Comparison of ENCODE assay signal across 8 cellular contexts in genomic region chr17:58417300-58418092, GRCh38. TPM values are rescaled to one million over a fixed set of nuclear protein-coding genes. Genes with fewer than 3 reads are reported as not detected.
DNase-seq lines count a peak whose midpoint lies in the region; ATAC-seq and TF ChIP-seq lines count a peak whose summit lies in the region.

TSS of gene RNF43 (minus strand) at chr17:58417534. CDS start at chr17:58415577, 1,957 bp downstream.

- H3K27me3 ChIP-seq in CD4-positive, alpha-beta T cell (ENCODE audit: control insufficient read depth, insufficient read depth, low read length), result no peaks in the 10 kb centered on the region

- H3K27ac ChIP-seq in CD4-positive, alpha-beta T cell (ENCODE audit: low read depth, low read length), result no peak within 1 kb of the TSS

- intact Hi-C loops in CD4-positive, alpha-beta T cell (cut with DNase I, micrococcal nuclease), result loop anchor here (1.0 to 5.0 kb wide), 5 partner anchors 65 to 587 kb away; partner anchors contain the start of gene SUPT4H1 (in 2 of the 2)
- intact Hi-C loops in lower leg skin (cut with DNase I; ENCODE audit: low total_unique reads), result loop anchor here (5.0 kb wide), 1 partner anchor 65 kb away; the partner anchor contains the start of gene SUPT4H1

- POLR2A ChIA-PET in CD4-positive, alpha-beta T cell (lab: Charles Lee), result interaction anchor here (0.9 to 2.0 kb wide), 19 partner anchors 8 to 410 kb away, joined by 3 to 51 read pairs (median 5); partner anchors contain the start of genes HSF5, SRSF1, SUPT4H1 and TSPOAP1

- peak within 1 kb of the TSS; percentile 8 for H3K27ac Mint-ChIP-seq in CD4-positive, alpha-beta T cell

- no peaks in the 10 kb centered on the region for H3K9me3 Mint-ChIP-seq in CD4-positive, alpha-beta T cell

- H3K4me1 Mint-ChIP-seq in CD4-positive, alpha-beta T cell (ENCODE audit: low read depth), result peaks cover 15% of the 10 kb centered on the region

- H3K36me3 Mint-ChIP-seq in CD4-positive, alpha-beta T cell (ENCODE audit: low read depth), result no peaks in the 10 kb centered on the region

- no peak within 1 kb of the TSS for H3K4me3 ChIP-seq in lower leg skin (ENCODE audit: low read depth, poor library complexity, severe bottlenecking)

- peak; percentile 72 for TF ChIP-seq CTCF in CD4-positive, alpha-beta T cell (IDR thresholded peaks at IDR 0.05)
- peak in 1 of 3 donors; percentile 88 for TF ChIP-seq CTCF in lower leg skin (IDR thresholded peaks at IDR 0.05)

- H3K27me3 Mint-ChIP-seq in CD4-positive, alpha-beta T cell, result no peaks in the 10 kb centered on the region

- 2 to 5% methylated on average over 8 of the region's 8 CpGs for WGBS in lower leg skin, 2 donors

- CTCF ChIA-PET in CD4-positive, alpha-beta T cell (lab: Charles Lee), result interaction anchor here (0.5 to 3.3 kb wide), 28 partner anchors 9 to 247 kb away, joined by 3 to 39 read pairs (median 4); partner anchors contain the start of genes MKS1, SUPT4H1 and TSPOAP1

- no peaks in the 10 kb centered on the region for H3K9me3 ChIP-seq in CD4-positive, alpha-beta T cell (ENCODE audit: control insufficient read depth, low read length)

- TF ChIP-seq POLR2A in lower leg skin (IDR thresholded peaks at IDR 0.05), result no peak

- peak; percentile 100 for ATAC-seq in CD4-positive, alpha-beta T cell (ENCODE audit: poor library complexity)
- ATAC-seq in GM19395 (IDR thresholded peaks at IDR 0.05; ENCODE audit: unreplicated experiment) (peak; percentile 93), HG03521 (IDR thresholded peaks at IDR 0.05; ENCODE audit: unreplicated experiment) (peak; percentile 96)

- peak; percentile 75 to 92 (median 82) for DNase-seq in CD4-positive, alpha-beta T cell
- DNase-seq in NCI-H526 (lab: John Stamatoyannopoulos, UW), result peak; percentile 99 to 100
- DNase-seq in activated CD4-positive, alpha-beta T cell treated with anti-CD3 and anti-CD28 coated beads, Interleukin-2, amount 50 U/mL, for 4 hours, result peak; percentile 87 to 90
- DNase-seq in ecto neural progenitor cell (ENCODE audit: low spot score), result peak; percentile 92
- peak; percentile 93 to 95 for DNase-seq in lower leg skin (ENCODE audit: low spot score in 2 of 2)
- peak; percentile 75 to 84 for DNase-seq in stimulated activated CD4-positive, alpha-beta T cell treated with anti-CD3 and anti-CD28 coated beads, Interleukin-4, amount 100 ng/mL, for 48 hours (ENCODE audit: low read depth in 2 of 2)

- no peak within 1 kb of the TSS for H3K4me3 Mint-ChIP-seq in CD4-positive, alpha-beta T cell

RNA-seq across cellular contexts. Expression of gene RNF43, which starts in this region (rescaled TPM):
- 1 to 10 TPM in 1 of 2 experiments, under 1 TPM in 1; 0.69 to 1.9 TPM for total RNA-seq in CD4-positive, alpha-beta T cell
- total RNA-seq in lower leg skin, result 10 to 100 TPM; 11.0 to 20.0 (median 18.4) TPM

Comparison
In these comparisons a context has a peak if more than half of its experiments do, and no peak if none do; other contexts are left out.
1. RNA of gene RNF43 (total RNA-seq): 11.0 to 20.0 TPM in lower leg skin; 0.69 to 1.9 TPM in CD4-positive, alpha-beta T cell; every median in the first group is over 4 times any median in the second.
2. Peak in every context shown above with its lines, with median percentiles within 50 percentile points of each other: ATAC-seq and DNase-seq.